Comparison of ENCODE assay signal across 22 cellular contexts in genomic region chr17:27618417-27618816, GRCh38. TPM values are rescaled to one million over a fixed set of nuclear protein-coding genes. Genes with fewer than 3 reads are reported as not detected.
A peak's percentile ranks its signal among the peaks of the same experiment; 100 is the strongest.
DNase-seq lines count a peak whose midpoint lies in the region; ATAC-seq, FAIRE-seq and TF ChIP-seq lines count a peak whose summit lies in the region.
"Had no signal": no experiment of that assay in that cellular context is flagged by ENCODE, and none has a peak within 500 bp of the region (broad histone marks: within the 10 kb centered on the region; RNA-seq: fewer than 3 reads in every experiment).

No MANE protein-coding gene starts in this region.

- H3K4me3 ChIP-seq in kidney (ENCODE audit: low read length in 2 of 2) = no peak overlapping the region
- H3K4me3 ChIP-seq: A549, GM23338 had no signal

- ATAC-seq in activated CD4-positive, alpha-beta T cell treated with anti-CD3 and anti-CD28 coated beads for 36 hours = no peak
- no peak for ATAC-seq in activated CD8-positive, alpha-beta T cell treated with anti-CD3 and anti-CD28 coated beads for 36 hours
- ATAC-seq in HG03521 (IDR thresholded peaks at IDR 0.05; ENCODE audit: unreplicated experiment) = no peak
- ATAC-seq: A549, GM23338 had no signal

- no peak for DNase-seq in activated CD4-positive, alpha-beta T cell treated with anti-CD3 and anti-CD28 coated beads for 36 hours
- no peak for DNase-seq in activated CD4-positive, alpha-beta T cell treated with anti-CD3 and anti-CD28 coated beads for 48 hours
- no peak for DNase-seq in activated naive CD4-positive, alpha-beta T cell treated with anti-CD3 and anti-CD28 coated beads for 36 hours
- DNase-seq in activated naive CD4-positive, alpha-beta T cell treated with Interleukin-2 at 50 U/mL for 16 hours = no peak
- no peak for DNase-seq in activated CD8-positive, alpha-beta T cell treated with anti-CD3 and anti-CD28 coated beads for 36 hours
- DNase-seq in kidney = peak; percentile 52
- DNase-seq in chondrocyte (ENCODE audit: low spot score) = no peak
- DNase-seq: AML-193; CD4-positive, alpha-beta memory T cell; DMS153; DMS79; GDM1; HCEC 1CT had no signal

- no peak for FAIRE-seq in kidney (lab: Jason Lieb, UNC)
- FAIRE-seq: A549, GM12892, GM18507, H54 had no signal

- peaks cover 76% of the 10 kb centered on the region for H3K36me3 Mint-ChIP-seq in activated CD4-positive, alpha-beta T cell treated with anti-CD3 and anti-CD28 coated beads for 36 hours (ENCODE audit: low read depth)
- peaks cover 80% of the 10 kb centered on the region for H3K36me3 Mint-ChIP-seq in activated naive CD4-positive, alpha-beta T cell treated with anti-CD3 and anti-CD28 coated beads for 36 hours (ENCODE audit: low read depth)
- H3K36me3 Mint-ChIP-seq in activated CD8-positive, alpha-beta T cell treated with anti-CD3 and anti-CD28 coated beads for 36 hours (ENCODE audit: low read depth) = peaks cover 62% of the 10 kb centered on the region
- H3K36me3 Mint-ChIP-seq in chondrocyte (ENCODE audit: low read depth) = peaks cover 34% of the 10 kb centered on the region

- H3K4me1 ChIP-seq in kidney (ENCODE audit: control insufficient read depth in 1 of 2, insufficient read depth in 1 of 2, low read depth in 1 of 2, low read length in 2 of 2) = no peaks in the 10 kb centered on the region
- H3K4me1 ChIP-seq: A549 had no signal

- peaks cover 35 to 58% of the 10 kb centered on the region in 2 donors for H3K36me3 ChIP-seq in kidney (ENCODE audit: control insufficient read depth in 1 of 2, insufficient read depth in 2 of 2, low read length in 2 of 2)

- peak overlapping the region; percentile 25 for H3K27ac Mint-ChIP-seq in activated CD4-positive, alpha-beta T cell treated with anti-CD3 and anti-CD28 coated beads for 36 hours
- H3K27ac Mint-ChIP-seq in activated naive CD4-positive, alpha-beta T cell treated with anti-CD3 and anti-CD28 coated beads for 36 hours = peak overlapping the region; percentile 51
- H3K27ac Mint-ChIP-seq in activated CD8-positive, alpha-beta T cell treated with anti-CD3 and anti-CD28 coated beads for 36 hours = peak overlapping the region; percentile 38
- no peak overlapping the region for H3K27ac Mint-ChIP-seq in chondrocyte (ENCODE audit: unreplicated experiment)
- H3K27ac Mint-ChIP-seq: CD4-positive, alpha-beta memory T cell; GM23338 had no signal

- H3K4me3 Mint-ChIP-seq in activated CD4-positive, alpha-beta T cell treated with anti-CD3 and anti-CD28 coated beads for 36 hours = no peak overlapping the region
- H3K4me3 Mint-ChIP-seq in activated naive CD4-positive, alpha-beta T cell treated with anti-CD3 and anti-CD28 coated beads for 36 hours = no peak overlapping the region
- H3K4me3 Mint-ChIP-seq in activated CD8-positive, alpha-beta T cell treated with anti-CD3 and anti-CD28 coated beads for 36 hours = no peak overlapping the region
- no peak overlapping the region for H3K4me3 Mint-ChIP-seq in chondrocyte (ENCODE audit: unreplicated experiment)
- H3K4me3 Mint-ChIP-seq: CD4-positive, alpha-beta memory T cell; GM23338 had no signal

- TF ChIP-seq CTCF in activated CD8-positive, alpha-beta T cell treated with anti-CD3 and anti-CD28 coated beads for 36 hours (IDR thresholded peaks at IDR 0.05) = no peak
- TF ChIP-seq CTCF in kidney (IDR thresholded peaks at IDR 0.05; ENCODE audit: borderline replicate concordance, extremely low read depth, insufficient read depth) (no peak), chondrocyte (IDR thresholded peaks at IDR 0.05) (no peak)

- H3K9me3 ChIP-seq in kidney (ENCODE audit: control insufficient read depth in 1 of 2, low read length in 2 of 2) = no peaks in the 10 kb centered on the region
- H3K9me3 ChIP-seq: A549 had no signal

- H3K9ac ChIP-seq in kidney (ENCODE audit: low read length in 2 of 2) = no peak overlapping the region

- H3K27ac ChIP-seq in kidney (ENCODE audit: low read depth in 2 of 2, low read length in 2 of 2) = no peak overlapping the region
- H3K27ac ChIP-seq: 22Rv1, A549, C4-2B, HL-60 had no signal

- no peaks in the 10 kb centered on the region for H3K27me3 Mint-ChIP-seq in activated CD4-positive, alpha-beta T cell treated with anti-CD3 and anti-CD28 coated beads for 36 hours
- H3K27me3 Mint-ChIP-seq in activated naive CD4-positive, alpha-beta T cell treated with anti-CD3 and anti-CD28 coated beads for 36 hours (ENCODE audit: low read depth) = no peaks in the 10 kb centered on the region
- H3K27me3 Mint-ChIP-seq in activated CD8-positive, alpha-beta T cell treated with anti-CD3 and anti-CD28 coated beads for 36 hours = no peaks in the 10 kb centered on the region
- H3K27me3 Mint-ChIP-seq in chondrocyte (ENCODE audit: low read depth) = no peaks in the 10 kb centered on the region
- H3K27me3 Mint-ChIP-seq: CD4-positive, alpha-beta memory T cell had no signal

- intact Hi-C loops in activated CD4-positive, alpha-beta T cell treated with anti-CD3 and anti-CD28 coated beads for 36 hours (cut with DNase I, micrococcal nuclease) = loop anchor here in 1 of 2 experiments (5.0 to 10.0 kb wide), 2 partner anchors 34 to 384 kb away; no protein-coding TSS in a partner anchor
- intact Hi-C loops in activated naive CD4-positive, alpha-beta T cell treated with anti-CD3 and anti-CD28 coated beads for 36 hours (cut with micrococcal nuclease) = no loop called here
- intact Hi-C loops in activated CD8-positive, alpha-beta T cell treated with anti-CD3 and anti-CD28 coated beads for 36 hours (cut with micrococcal nuclease) = no loop called here
- intact Hi-C loops in kidney (cut with DNase I) = no loop called here

- H3K4me1 Mint-ChIP-seq in activated CD4-positive, alpha-beta T cell treated with anti-CD3 and anti-CD28 coated beads for 36 hours = peaks cover 41% of the 10 kb centered on the region
- peaks cover 48% of the 10 kb centered on the region for H3K4me1 Mint-ChIP-seq in activated naive CD4-positive, alpha-beta T cell treated with anti-CD3 and anti-CD28 coated beads for 36 hours (ENCODE audit: low read depth)
- H3K4me1 Mint-ChIP-seq in activated CD8-positive, alpha-beta T cell treated with anti-CD3 and anti-CD28 coated beads for 36 hours (ENCODE audit: low read depth) = peaks cover 31% of the 10 kb centered on the region
- H3K4me1 Mint-ChIP-seq in chondrocyte (ENCODE audit: low read depth) = no peaks in the 10 kb centered on the region
- H3K4me1 Mint-ChIP-seq: GM23338 had no signal

- POLR2A ChIA-PET in activated CD4-positive, alpha-beta T cell treated with anti-CD3 and anti-CD28 coated beads for 36 hours (lab: Charles Lee) = no interaction called here
- POLR2A ChIA-PET in activated CD8-positive, alpha-beta T cell treated with anti-CD3 and anti-CD28 coated beads for 36 hours (lab: Charles Lee) = interaction anchor here (0.7 to 1.1 kb wide), 2 partner anchors 14 to 64 kb away, joined by 3 read pairs; no protein-coding TSS in a partner anchor

- CTCF ChIA-PET in activated CD4-positive, alpha-beta T cell treated with anti-CD3 and anti-CD28 coated beads for 36 hours (lab: Charles Lee) = interaction anchor here (1.0 kb wide), 1 partner anchor 266 kb away, joined by 3 read pairs; no protein-coding TSS in a partner anchor
- CTCF ChIA-PET in activated naive CD4-positive, alpha-beta T cell treated with anti-CD3 and anti-CD28 coated beads for 36 hours (lab: Charles Lee) = interaction anchor here (1.4 kb wide), 1 partner anchor 33 kb away, joined by 3 read pairs; no protein-coding TSS in a partner anchor
- CTCF ChIA-PET in activated CD8-positive, alpha-beta T cell treated with anti-CD3 and anti-CD28 coated beads for 36 hours (lab: Charles Lee) = interaction anchor here (12.1 kb wide), 1 partner anchor 17 kb away, joined by 109 read pairs; no protein-coding TSS in a partner anchor

- H3K9me3 Mint-ChIP-seq in activated CD4-positive, alpha-beta T cell treated with anti-CD3 and anti-CD28 coated beads for 36 hours (ENCODE audit: low read depth) = no peaks in the 10 kb centered on the region
- H3K9me3 Mint-ChIP-seq in activated naive CD4-positive, alpha-beta T cell treated with anti-CD3 and anti-CD28 coated beads for 36 hours = no peaks in the 10 kb centered on the region
- no peaks in the 10 kb centered on the region for H3K9me3 Mint-ChIP-seq in activated CD8-positive, alpha-beta T cell treated with anti-CD3 and anti-CD28 coated beads for 36 hours
- no peaks in the 10 kb centered on the region for H3K9me3 Mint-ChIP-seq in chondrocyte (ENCODE audit: low read depth)
- H3K9me3 Mint-ChIP-seq: CD4-positive, alpha-beta memory T cell; GM23338 had no signal

RNA-seq across cellular contexts. Expression of gene LGALS9, which starts 12.6 kb away (rescaled TPM):
- 10 to 100 TPM; 33.7 to 33.8 TPM for total RNA-seq in activated CD4-positive, alpha-beta T cell treated with anti-CD3 and anti-CD28 coated beads for 36 hours
- total RNA-seq in activated naive CD4-positive, alpha-beta T cell treated with anti-CD3 and anti-CD28 coated beads for 36 hours = 10 to 100 TPM; 80.2 to 81.1 TPM
- total RNA-seq in activated CD8-positive, alpha-beta T cell treated with anti-CD3 and anti-CD28 coated beads for 36 hours = 10 to 100 TPM; 17.3 to 18.4 TPM
- total RNA-seq in kidney (50.8 TPM), chondrocyte (2.1 to 4.3 TPM (median 2.9 TPM) in 3 replicates)
- 16.4 TPM for polyA plus RNA-seq in kidney (ENCODE audit: insufficient read depth, low read depth, low replicate concordance)
